1 cellular context compared by ENCODE assay signal in genomic region chr2:69827796-69828540, GRCh38.
A peak's percentile ranks its signal among the peaks of the same experiment; 100 is the strongest.
TF ChIP-seq lines count a peak whose summit lies in the region.

No MANE protein-coding gene starts in this region.

TF ChIP-seq in HepG2, 621 proteins besides CTCF, POLR2A, EP300 and RAD21 (continues in another document):
- TF ChIP-seq, protein P1, sequence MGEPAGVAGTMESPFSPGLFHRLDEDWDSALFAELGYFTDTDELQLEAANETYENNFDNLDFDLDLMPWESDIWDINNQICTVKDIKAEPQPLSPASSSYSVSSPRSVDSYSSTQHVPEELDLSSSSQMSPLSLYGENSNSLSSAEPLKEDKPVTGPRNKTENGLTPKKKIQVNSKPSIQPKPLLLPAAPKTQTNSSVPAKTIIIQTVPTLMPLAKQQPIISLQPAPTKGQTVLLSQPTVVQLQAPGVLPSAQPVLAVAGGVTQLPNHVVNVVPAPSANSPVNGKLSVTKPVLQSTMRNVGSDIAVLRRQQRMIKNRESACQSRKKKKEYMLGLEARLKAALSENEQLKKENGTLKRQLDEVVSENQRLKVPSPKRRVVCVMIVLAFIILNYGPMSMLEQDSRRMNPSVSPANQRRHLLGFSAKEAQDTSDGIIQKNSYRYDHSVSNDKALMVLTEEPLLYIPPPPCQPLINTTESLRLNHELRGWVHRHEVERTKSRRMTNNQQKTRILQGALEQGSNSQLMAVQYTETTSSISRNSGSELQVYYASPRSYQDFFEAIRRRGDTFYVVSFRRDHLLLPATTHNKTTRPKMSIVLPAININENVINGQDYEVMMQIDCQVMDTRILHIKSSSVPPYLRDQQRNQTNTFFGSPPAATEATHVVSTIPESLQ (CRISPR knock-in tag; conservative IDR thresholded peaks at IDR 0.05): no peak
- TF ChIP-seq ZNF616 (CRISPR knock-in tag; IDR thresholded peaks at IDR 0.05; ENCODE audit: low read depth) (no peak), ZNF282 (IDR thresholded peaks at IDR 0.05; ENCODE audit: partially characterized antibody) (no peak), POLR2G (IDR thresholded peaks at IDR 0.05; ENCODE audit: low read depth, low read length) (peak; percentile 37; the same call in 1 of the 2 replicates), RAD51 (IDR thresholded peaks at IDR 0.05; ENCODE audit: borderline replicate concordance) (no peak), ZNF883 (CRISPR knock-in tag; IDR thresholded peaks at IDR 0.05; ENCODE audit: not compliant biosample characterization) (no peak), ZNF780A (CRISPR knock-in tag; IDR thresholded peaks at IDR 0.05) (0 out of 2 replicates have a peak, but pooled peaks have one; percentile 41), ZNF678 (CRISPR knock-in tag; IDR thresholded peaks at IDR 0.05) (no peak), CSRNP2 (CRISPR knock-in tag; conservative IDR thresholded peaks at IDR 0.05; ENCODE audit: low read depth) (no peak), ZC3H13 (CRISPR knock-in tag; IDR thresholded peaks at IDR 0.05) (0 out of 2 replicates have a peak, but pooled peaks have one; percentile 40), ZNF83 (CRISPR knock-in tag; IDR thresholded peaks at IDR 0.05; ENCODE audit: borderline replicate concordance) (no peak), U2AF2 (IDR thresholded peaks at IDR 0.05; ENCODE audit: low read depth, low read length) (no peak), TFE3 (CRISPR knock-in tag; IDR thresholded peaks at IDR 0.05) (no peak), RBAK (CRISPR knock-in tag; IDR thresholded peaks at IDR 0.05) (no peak), CBX1 (IDR thresholded peaks at IDR 0.05; ENCODE audit: low read depth) (no peak), NFRKB (IDR thresholded peaks at IDR 0.05) (no peak)
- TF ChIP-seq, protein P2, sequence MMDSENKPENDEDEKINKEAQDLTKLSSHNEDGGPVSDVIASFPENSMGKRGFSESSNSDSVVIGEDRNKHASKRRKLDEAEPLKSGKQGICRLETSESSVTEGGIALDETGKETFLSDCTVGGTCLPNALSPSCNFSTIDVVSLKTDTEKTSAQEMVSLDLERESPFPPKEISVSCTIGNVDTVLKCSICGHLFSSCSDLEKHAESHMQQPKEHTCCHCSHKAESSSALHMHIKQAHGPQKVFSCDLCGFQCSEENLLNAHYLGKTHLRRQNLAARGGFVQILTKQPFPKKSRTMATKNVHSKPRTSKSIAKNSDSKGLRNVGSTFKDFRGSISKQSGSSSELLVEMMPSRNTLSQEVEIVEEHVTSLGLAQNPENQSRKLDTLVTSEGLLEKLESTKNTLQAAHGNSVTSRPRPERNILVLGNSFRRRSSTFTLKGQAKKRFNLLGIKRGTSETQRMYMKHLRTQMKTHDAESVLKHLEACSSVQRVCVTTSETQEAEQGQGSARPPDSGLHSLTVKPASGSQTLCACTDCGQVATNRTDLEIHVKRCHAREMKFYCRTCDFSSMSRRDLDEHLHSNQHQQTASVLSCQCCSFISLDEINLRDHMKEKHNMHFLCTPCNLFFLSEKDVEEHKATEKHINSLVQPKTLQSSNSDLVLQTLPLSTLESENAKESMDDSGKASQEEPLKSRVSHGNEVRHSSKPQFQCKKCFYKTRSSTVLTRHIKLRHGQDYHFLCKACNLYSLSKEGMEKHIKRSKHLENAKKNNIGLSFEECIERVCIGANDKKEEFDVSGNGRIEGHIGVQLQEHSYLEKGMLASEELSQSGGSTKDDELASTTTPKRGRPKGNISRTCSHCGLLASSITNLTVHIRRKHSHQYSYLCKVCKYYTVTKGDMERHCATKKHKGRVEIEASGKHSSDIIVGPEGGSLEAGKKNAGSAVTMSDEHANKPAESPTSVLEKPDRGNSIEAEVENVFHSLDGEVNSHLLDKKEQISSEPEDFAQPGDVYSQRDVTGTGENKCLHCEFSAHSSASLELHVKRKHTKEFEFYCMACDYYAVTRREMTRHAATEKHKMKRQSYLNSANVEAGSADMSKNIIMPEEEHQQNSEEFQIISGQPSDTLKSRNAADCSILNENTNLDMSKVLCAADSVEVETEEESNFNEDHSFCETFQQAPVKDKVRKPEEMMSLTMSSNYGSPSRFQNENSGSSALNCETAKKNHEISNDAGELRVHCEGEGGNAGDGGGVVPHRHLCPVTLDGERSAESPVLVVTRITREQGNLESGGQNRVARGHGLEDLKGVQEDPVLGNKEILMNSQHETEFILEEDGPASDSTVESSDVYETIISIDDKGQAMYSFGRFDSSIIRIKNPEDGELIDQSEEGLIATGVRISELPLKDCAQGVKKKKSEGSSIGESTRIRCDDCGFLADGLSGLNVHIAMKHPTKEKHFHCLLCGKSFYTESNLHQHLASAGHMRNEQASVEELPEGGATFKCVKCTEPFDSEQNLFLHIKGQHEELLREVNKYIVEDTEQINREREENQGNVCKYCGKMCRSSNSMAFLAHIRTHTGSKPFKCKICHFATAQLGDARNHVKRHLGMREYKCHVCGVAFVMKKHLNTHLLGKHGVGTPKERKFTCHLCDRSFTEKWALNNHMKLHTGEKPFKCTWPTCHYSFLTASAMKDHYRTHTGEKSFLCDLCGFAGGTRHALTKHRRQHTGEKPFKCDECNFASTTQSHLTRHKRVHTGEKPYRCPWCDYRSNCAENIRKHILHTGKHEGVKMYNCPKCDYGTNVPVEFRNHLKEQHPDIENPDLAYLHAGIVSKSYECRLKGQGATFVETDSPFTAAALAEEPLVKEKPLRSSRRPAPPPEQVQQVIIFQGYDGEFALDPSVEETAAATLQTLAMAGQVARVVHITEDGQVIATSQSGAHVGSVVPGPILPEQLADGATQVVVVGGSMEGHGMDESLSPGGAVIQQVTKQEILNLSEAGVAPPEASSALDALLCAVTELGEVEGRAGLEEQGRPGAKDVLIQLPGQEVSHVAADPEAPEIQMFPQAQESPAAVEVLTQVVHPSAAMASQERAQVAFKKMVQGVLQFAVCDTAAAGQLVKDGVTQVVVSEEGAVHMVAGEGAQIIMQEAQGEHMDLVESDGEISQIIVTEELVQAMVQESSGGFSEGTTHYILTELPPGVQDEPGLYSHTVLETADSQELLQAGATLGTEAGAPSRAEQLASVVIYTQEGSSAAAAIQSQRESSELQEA (CRISPR knock-in tag; IDR thresholded peaks at IDR 0.05; ENCODE audit: not compliant biosample characterization): no peak
- TF ChIP-seq, protein P3, sequence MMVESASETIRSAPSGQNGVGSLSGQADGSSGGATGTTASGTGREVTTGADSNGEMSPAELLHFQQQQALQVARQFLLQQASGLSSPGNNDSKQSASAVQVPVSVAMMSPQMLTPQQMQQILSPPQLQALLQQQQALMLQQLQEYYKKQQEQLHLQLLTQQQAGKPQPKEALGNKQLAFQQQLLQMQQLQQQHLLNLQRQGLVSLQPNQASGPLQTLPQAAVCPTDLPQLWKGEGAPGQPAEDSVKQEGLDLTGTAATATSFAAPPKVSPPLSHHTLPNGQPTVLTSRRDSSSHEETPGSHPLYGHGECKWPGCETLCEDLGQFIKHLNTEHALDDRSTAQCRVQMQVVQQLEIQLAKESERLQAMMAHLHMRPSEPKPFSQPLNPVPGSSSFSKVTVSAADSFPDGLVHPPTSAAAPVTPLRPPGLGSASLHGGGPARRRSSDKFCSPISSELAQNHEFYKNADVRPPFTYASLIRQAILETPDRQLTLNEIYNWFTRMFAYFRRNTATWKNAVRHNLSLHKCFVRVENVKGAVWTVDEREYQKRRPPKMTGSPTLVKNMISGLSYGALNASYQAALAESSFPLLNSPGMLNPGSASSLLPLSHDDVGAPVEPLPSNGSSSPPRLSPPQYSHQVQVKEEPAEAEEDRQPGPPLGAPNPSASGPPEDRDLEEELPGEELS (CRISPR knock-in tag; IDR thresholded peaks at IDR 0.05): no peak
- TF ChIP-seq, protein P4, sequence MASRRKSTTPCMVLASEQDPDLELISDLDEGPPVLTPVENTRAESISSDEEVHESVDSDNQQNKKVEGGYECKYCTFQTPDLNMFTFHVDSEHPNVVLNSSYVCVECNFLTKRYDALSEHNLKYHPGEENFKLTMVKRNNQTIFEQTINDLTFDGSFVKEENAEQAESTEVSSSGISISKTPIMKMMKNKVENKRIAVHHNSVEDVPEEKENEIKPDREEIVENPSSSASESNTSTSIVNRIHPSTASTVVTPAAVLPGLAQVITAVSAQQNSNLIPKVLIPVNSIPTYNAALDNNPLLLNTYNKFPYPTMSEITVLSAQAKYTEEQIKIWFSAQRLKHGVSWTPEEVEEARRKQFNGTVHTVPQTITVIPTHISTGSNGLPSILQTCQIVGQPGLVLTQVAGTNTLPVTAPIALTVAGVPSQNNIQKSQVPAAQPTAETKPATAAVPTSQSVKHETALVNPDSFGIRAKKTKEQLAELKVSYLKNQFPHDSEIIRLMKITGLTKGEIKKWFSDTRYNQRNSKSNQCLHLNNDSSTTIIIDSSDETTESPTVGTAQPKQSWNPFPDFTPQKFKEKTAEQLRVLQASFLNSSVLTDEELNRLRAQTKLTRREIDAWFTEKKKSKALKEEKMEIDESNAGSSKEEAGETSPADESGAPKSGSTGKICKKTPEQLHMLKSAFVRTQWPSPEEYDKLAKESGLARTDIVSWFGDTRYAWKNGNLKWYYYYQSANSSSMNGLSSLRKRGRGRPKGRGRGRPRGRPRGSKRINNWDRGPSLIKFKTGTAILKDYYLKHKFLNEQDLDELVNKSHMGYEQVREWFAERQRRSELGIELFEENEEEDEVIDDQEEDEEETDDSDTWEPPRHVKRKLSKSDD (CRISPR knock-in tag; IDR thresholded peaks at IDR 0.05; ENCODE audit: low read depth): no peak
- TF ChIP-seq, protein P5, sequence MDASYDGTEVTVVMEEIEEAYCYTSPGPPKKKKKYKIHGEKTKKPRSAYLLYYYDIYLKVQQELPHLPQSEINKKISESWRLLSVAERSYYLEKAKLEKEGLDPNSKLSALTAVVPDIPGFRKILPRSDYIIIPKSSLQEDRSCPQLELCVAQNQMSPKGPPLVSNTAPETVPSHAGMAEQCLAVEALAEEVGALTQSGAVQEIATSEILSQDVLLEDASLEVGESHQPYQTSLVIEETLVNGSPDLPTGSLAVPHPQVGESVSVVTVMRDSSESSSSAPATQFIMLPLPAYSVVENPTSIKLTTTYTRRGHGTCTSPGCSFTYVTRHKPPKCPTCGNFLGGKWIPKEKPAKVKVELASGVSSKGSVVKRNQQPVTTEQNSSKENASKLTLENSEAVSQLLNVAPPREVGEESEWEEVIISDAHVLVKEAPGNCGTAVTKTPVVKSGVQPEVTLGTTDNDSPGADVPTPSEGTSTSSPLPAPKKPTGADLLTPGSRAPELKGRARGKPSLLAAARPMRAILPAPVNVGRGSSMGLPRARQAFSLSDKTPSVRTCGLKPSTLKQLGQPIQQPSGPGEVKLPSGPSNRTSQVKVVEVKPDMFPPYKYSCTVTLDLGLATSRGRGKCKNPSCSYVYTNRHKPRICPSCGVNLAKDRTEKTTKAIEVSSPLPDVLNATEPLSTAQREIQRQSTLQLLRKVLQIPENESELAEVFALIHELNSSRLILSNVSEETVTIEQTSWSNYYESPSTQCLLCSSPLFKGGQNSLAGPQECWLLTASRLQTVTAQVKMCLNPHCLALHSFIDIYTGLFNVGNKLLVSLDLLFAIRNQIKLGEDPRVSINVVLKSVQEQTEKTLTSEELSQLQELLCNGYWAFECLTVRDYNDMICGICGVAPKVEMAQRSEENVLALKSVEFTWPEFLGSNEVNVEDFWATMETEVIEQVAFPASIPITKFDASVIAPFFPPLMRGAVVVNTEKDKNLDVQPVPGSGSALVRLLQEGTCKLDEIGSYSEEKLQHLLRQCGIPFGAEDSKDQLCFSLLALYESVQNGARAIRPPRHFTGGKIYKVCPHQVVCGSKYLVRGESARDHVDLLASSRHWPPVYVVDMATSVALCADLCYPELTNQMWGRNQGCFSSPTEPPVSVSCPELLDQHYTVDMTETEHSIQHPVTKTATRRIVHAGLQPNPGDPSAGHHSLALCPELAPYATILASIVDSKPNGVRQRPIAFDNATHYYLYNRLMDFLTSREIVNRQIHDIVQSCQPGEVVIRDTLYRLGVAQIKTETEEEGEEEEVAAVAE (CRISPR knock-in tag; IDR thresholded peaks at IDR 0.05; ENCODE audit: borderline replicate concordance): no peak
